ENCODE assay signal across 19 cellular contexts in the genomic region with DNA sequence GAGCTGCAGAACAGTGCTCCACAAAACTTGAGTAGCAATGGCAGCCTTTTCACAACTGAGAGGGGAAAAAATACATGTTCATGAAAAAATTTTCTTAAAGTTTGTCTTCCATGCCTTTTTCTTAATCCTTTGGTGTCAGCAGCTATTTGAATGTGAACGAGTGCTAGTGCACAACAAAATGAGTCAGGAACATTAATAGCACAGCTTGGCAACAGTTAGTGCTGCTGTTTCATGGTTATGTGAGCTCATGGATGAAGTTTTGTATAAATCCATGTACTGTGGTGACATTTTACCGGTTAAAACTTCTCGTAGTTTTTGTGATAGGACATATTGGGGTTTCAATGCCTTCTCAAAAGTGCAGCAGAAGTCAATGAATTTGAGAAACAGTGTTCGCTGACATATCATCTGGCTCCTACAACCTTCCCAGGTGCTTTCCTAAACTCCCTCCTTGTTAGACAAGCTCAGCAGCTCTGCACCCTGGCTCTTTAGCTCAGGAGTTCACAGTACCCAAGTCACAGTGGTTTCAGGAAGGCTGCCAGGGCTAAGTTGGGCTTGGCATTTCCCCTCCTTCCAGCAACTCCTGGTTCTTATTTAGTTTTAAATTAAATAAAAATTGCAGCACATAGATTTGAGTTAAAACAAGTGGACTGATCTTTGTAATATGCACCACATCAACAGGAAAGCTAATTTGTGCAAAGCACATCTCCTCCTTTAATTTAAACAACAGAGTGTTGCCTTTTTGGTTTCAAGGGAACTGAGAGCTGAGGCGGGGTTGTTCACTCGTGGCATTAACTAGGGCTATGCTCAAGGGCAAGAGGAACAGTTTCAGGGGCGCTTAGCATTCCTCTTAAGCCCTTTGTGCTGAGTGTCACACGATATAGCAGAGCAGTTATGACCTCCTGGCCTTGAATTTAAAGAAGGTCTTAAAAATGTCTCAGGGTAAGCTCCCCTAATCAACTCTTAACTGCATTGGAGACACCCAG.
DNase-seq lines count a peak whose midpoint lies in the region; ATAC-seq, FAIRE-seq and TF ChIP-seq lines count a peak whose summit lies in the region.
"Had no signal": no experiment of that assay in that cellular context is flagged by ENCODE, and none has a peak within 500 bp of the region (broad histone marks: within the 10 kb centered on the region; RNA-seq: fewer than 3 reads in every experiment).

No MANE protein-coding gene starts in this region.

- no peak for TF ChIP-seq POLR2A in GM18505 (IDR thresholded peaks at IDR 0.05; ENCODE audit: borderline replicate concordance, extremely low read depth, insufficient read depth, insufficient read length)

- no peak overlapping the region for H3K27ac Mint-ChIP-seq in stimulated activated memory B cell treated with anti-CD40 and anti-IgM and Interleukin-4, amounts not matched to agents 10 μg/mL and 1 μg/mL and 100 μg/mL, for 72 hours
- H3K27ac Mint-ChIP-seq: brain; HFFc6; stimulated activated effector memory CD8-positive, alpha-beta T cell treated with anti-CD3 and anti-CD28 coated beads, Interleukin-12 subunit alpha, Interleukin-12 subunit beta, amount 100 ng/mL, for 72 hours; WTC11 had no signal

- H3K36me3 Mint-ChIP-seq in stimulated activated memory B cell treated with anti-CD40 and anti-IgM and Interleukin-4, amounts not matched to agents 10 μg/mL and 1 μg/mL and 100 μg/mL, for 72 hours, result peaks cover 6% of the 10 kb centered on the region
- H3K36me3 Mint-ChIP-seq: brain; stimulated activated effector memory CD8-positive, alpha-beta T cell treated with anti-CD3 and anti-CD28 coated beads, Interleukin-12 subunit alpha, Interleukin-12 subunit beta, amount 100 ng/mL, for 72 hours; WTC11 had no signal

- no peak overlapping the region for H3K4me3 Mint-ChIP-seq in stimulated activated memory B cell treated with anti-CD40 and anti-IgM and Interleukin-4, amounts not matched to agents 10 μg/mL and 1 μg/mL and 100 μg/mL, for 72 hours
- H3K4me3 Mint-ChIP-seq: brain; HFFc6; stimulated activated effector memory CD8-positive, alpha-beta T cell treated with anti-CD3 and anti-CD28 coated beads, Interleukin-12 subunit alpha, Interleukin-12 subunit beta, amount 100 ng/mL, for 72 hours; WTC11 had no signal

- H3K27me3 Mint-ChIP-seq in stimulated activated memory B cell treated with anti-CD40 and anti-IgM and Interleukin-4, amounts not matched to agents 10 μg/mL and 1 μg/mL and 100 μg/mL, for 72 hours, result no peaks in the 10 kb centered on the region

- ATAC-seq in GM18505 (IDR thresholded peaks at IDR 0.05; ENCODE audit: unreplicated experiment), result peak; percentile 54
- ATAC-seq in stimulated activated memory B cell treated with anti-CD40 and anti-IgM and Interleukin-4, amounts not matched to agents 10 μg/mL and 1 μg/mL and 100 μg/mL, for 72 hours, result peak; percentile 75
- ATAC-seq: stimulated activated effector memory CD8-positive, alpha-beta T cell treated with anti-CD3 and anti-CD28 coated beads, Interleukin-12 subunit alpha, Interleukin-12 subunit beta, amount 100 ng/mL, for 72 hours; WTC11 had no signal

- peak; percentile 16 for DNase-seq in RCC 7860 (ENCODE audit: low spot score)
- DNase-seq in fibroblast of peridontal ligament (ENCODE audit: extremely low read depth), result peak; percentile 61
- DNase-seq in GDM1 (lab: John Stamatoyannopoulos, UW), result no peak
- DNase-seq in iPS-NIHi11 (ENCODE audit: low spot score), result no peak
- no peak for DNase-seq in UCSD-AML1 (lab: John Stamatoyannopoulos, UW; ENCODE audit: unreplicated experiment)
- no peak for DNase-seq in hypothalamus (lab: John Stamatoyannopoulos, UW)
- DNase-seq: activated gamma-delta T cell, DMS53, HFFc6, Karpas-422, lower lobe of right lung, NCI-H524, SW 1271 had no signal

- no peaks in the 10 kb centered on the region for H3K4me1 Mint-ChIP-seq in stimulated activated memory B cell treated with anti-CD40 and anti-IgM and Interleukin-4, amounts not matched to agents 10 μg/mL and 1 μg/mL and 100 μg/mL, for 72 hours
- H3K4me1 Mint-ChIP-seq: stimulated activated effector memory CD8-positive, alpha-beta T cell treated with anti-CD3 and anti-CD28 coated beads, Interleukin-12 subunit alpha, Interleukin-12 subunit beta, amount 100 ng/mL, for 72 hours had no signal

- no peaks in the 10 kb centered on the region for H3K9me3 Mint-ChIP-seq in stimulated activated memory B cell treated with anti-CD40 and anti-IgM and Interleukin-4, amounts not matched to agents 10 μg/mL and 1 μg/mL and 100 μg/mL, for 72 hours
- H3K9me3 Mint-ChIP-seq: HFFc6; stimulated activated effector memory CD8-positive, alpha-beta T cell treated with anti-CD3 and anti-CD28 coated beads, Interleukin-12 subunit alpha, Interleukin-12 subunit beta, amount 100 ng/mL, for 72 hours had no signal

- peak; percentile 24 for FAIRE-seq in RCC 7860 (lab: Jason Lieb, UNC)
- FAIRE-seq: frontal cortex had no signal

Comparison
In these comparisons a context has a peak if more than half of its experiments do, and no peak if none do; other contexts are left out.
1. DNase-seq: peak in RCC 7860 (single experiment) and fibroblast of peridontal ligament (single experiment); none in GDM1 (single experiment), iPS-NIHi11 (single experiment), UCSD-AML1 (single experiment) and hypothalamus (0 of 51).